Comparison of ENCODE assay signal across 8 cellular contexts in genomic region chr6:162856885-162857284, GRCh38.
DNase-seq lines count a peak whose midpoint lies in the region; ATAC-seq and TF ChIP-seq lines count a peak whose summit lies in the region.

No MANE protein-coding gene starts in this region.

- H3K4me3 Mint-ChIP-seq in immature natural killer cell: no peak overlapping the region

- peak overlapping the region; percentile 94 for H2AFZ ChIP-seq in ACC112 (ENCODE audit: low read length, unreplicated experiment)
- H2AFZ ChIP-seq in PC-3 (ENCODE audit: low read length): peak overlapping the region; percentile 70

- H3K27me3 ChIP-seq in ACC112 (ENCODE audit: insufficient read depth, low read length): no peaks in the 10 kb centered on the region
- H3K27me3 ChIP-seq in HUES48 (ENCODE audit: control insufficient read depth, insufficient read depth, low read length): no peaks in the 10 kb centered on the region
- no peaks in the 10 kb centered on the region for H3K27me3 ChIP-seq in PC-3 (ENCODE audit: low read length)

- peaks cover 0 to 4% (median 2%) of the 10 kb centered on the region in 3 donors for H3K27me3 Mint-ChIP-seq in immature natural killer cell (ENCODE audit: low read depth in 3 of 3)

- peak overlapping the region; percentile 63 for H3K4me2 ChIP-seq in PC-3 (ENCODE audit: low read length)

- intact Hi-C loops in PC-3 (cut with micrococcal nuclease): loop anchor here (10.0 kb wide), 2 partner anchors 468 to 558 kb away; partner anchors contain the start of gene QKI

- no TSS peak for BruUV-seq in PC-3 (replicated peaks; lab: Mats Ljungman, UMichigan)

- peak overlapping the region; percentile 72 for H3K9ac ChIP-seq in HUES48 (ENCODE audit: low read depth, low read length)
- no peak overlapping the region for H3K9ac ChIP-seq in PC-3 (ENCODE audit: low read length)

- no peak overlapping the region for H3K27ac Mint-ChIP-seq in immature natural killer cell

- H3K79me2 ChIP-seq in ACC112 (ENCODE audit: control insufficient read depth, insufficient read depth, low read length, unreplicated experiment) (no peaks in the 10 kb centered on the region), PC-3 (ENCODE audit: low read length) (no peaks in the 10 kb centered on the region)

- H3K9me3 ChIP-seq in HUES48 (ENCODE audit: control insufficient read depth, insufficient read depth, low read length) (no peaks in the 10 kb centered on the region), PC-3 (ENCODE audit: low read length) (no peaks in the 10 kb centered on the region)

- H3K27ac ChIP-seq in ACC112 (ENCODE audit: low read depth, low read length) (no peak overlapping the region), HUES48 (ENCODE audit: low read depth, low read length) (peak overlapping the region; percentile 98), PC-3 (ENCODE audit: low read length) (no peak overlapping the region), epithelial cell of prostate (no peak overlapping the region)

- ATAC-seq in PC-3 (peak; percentile 86), GM21576 (IDR thresholded peaks at IDR 0.05; ENCODE audit: unreplicated experiment) (no peak), HG02763 (IDR thresholded peaks at IDR 0.05; ENCODE audit: unreplicated experiment) (no peak)

- H4K20me1 ChIP-seq in PC-3 (ENCODE audit: low read length): no peaks in the 10 kb centered on the region

- TF ChIP-seq CTCF in PC-3 (conservative IDR thresholded peaks at IDR 0.05; ENCODE audit: low read depth, low read length): peak; percentile 65

- H3K4me3 ChIP-seq in ACC112 (ENCODE audit: low read depth, low read length) (peak overlapping the region; percentile 36), HUES48 (ENCODE audit: low read depth, low read length) (peak overlapping the region; percentile 54), PC-3 (ENCODE audit: low read length) (peak overlapping the region; percentile 50)

- H3K4me1 ChIP-seq in ACC112 (ENCODE audit: control insufficient read depth, insufficient read depth, low read length, unreplicated experiment): peaks cover 4% of the 10 kb centered on the region
- H3K4me1 ChIP-seq in HUES48 (ENCODE audit: control insufficient read depth, insufficient read depth, low read length): peaks cover 37% of the 10 kb centered on the region
- no peaks in the 10 kb centered on the region for H3K4me1 ChIP-seq in PC-3 (ENCODE audit: insufficient read depth, low read length)

- H3K4me1 Mint-ChIP-seq in immature natural killer cell: no peaks in the 10 kb centered on the region

- H3K9me2 ChIP-seq in PC-3 (replicated peaks; ENCODE audit: low read length): no peaks in the 10 kb centered on the region

- peaks cover 0 to 3% (median 0%) of the 10 kb centered on the region in 6 donors for H3K9me3 Mint-ChIP-seq in immature natural killer cell

- H3K36me3 Mint-ChIP-seq in immature natural killer cell: no peaks in the 10 kb centered on the region

- no peaks in the 10 kb centered on the region for H3F3A ChIP-seq in PC-3 (ENCODE audit: low read length, unreplicated experiment)

- DNase-seq in PC-3 (peak; percentile 66), epithelial cell of prostate (ENCODE audit: low read depth, low spot score) (peak; percentile 36), middle frontal gyrus (ENCODE audit: extremely low spot score, low spot score) (peak; percentile 78), immature natural killer cell (no peak)

- CTCF ChIA-PET in PC-3 (lab: Charles Lee): no interaction called here

- H3K36me3 ChIP-seq in ACC112 (ENCODE audit: insufficient read depth, low read length): no peaks in the 10 kb centered on the region
- no peaks in the 10 kb centered on the region for H3K36me3 ChIP-seq in HUES48 (ENCODE audit: control insufficient read depth, insufficient read depth, low read length)
- no peaks in the 10 kb centered on the region for H3K36me3 ChIP-seq in PC-3 (ENCODE audit: low read depth, low read length)

- POLR2A ChIA-PET in PC-3 (lab: Charles Lee; ENCODE audit: unreplicated experiment): no interaction called here

Comparison
In these comparisons a context has a peak if more than half of its experiments do, and no peak if none do; other contexts are left out.
1. DNase-seq: peak in PC-3 (single experiment), epithelial cell of prostate (single experiment) and middle frontal gyrus (single experiment); none in immature natural killer cell (0 of 3).
2. Peak in every context shown above with its lines, with median percentiles within 50 percentile points of each other: H3K4me3 ChIP-seq.